ENCODE assay signal across 27 cellular contexts in the genomic region with DNA sequence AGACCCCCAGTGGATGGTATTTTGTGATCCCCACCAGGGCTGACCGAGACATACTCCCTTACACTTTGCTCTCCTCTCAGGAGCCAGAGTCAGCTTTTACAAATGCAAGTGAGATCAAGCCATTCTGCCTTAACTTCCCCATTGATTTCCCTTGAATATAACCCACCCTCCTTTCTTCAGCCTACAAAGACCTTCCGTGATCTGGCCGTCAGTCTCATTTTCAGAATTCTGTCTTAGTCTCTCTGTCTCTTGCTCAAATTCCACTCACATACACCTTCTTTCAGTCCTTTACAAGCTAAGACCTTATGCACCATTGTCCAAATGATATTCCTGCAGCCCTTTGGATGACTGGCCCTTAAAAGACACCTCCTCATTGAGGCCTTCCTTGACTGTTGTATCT. TPM values are rescaled to one million over a fixed set of nuclear protein-coding genes. Genes with fewer than 3 reads are reported as not detected.
DNase-seq lines count a peak whose midpoint lies in the region; ATAC-seq, FAIRE-seq and TF ChIP-seq lines count a peak whose summit lies in the region.
"Had no signal": no experiment of that assay in that cellular context is flagged by ENCODE, and none has a peak within 500 bp of the region (broad histone marks: within the 10 kb centered on the region; RNA-seq: fewer than 3 reads in every experiment).

No MANE protein-coding gene starts in this region.

- H3K36me3 Mint-ChIP-seq in activated naive CD4-positive, alpha-beta T cell treated with anti-CD3 and anti-CD28 coated beads, Interleukin-2, amount 50 U/mL, for 24 hours = no peaks in the 10 kb centered on the region
- H3K36me3 Mint-ChIP-seq in activated naive CD4-positive, alpha-beta T cell treated with anti-CD3 and anti-CD28 coated beads, Interleukin-2, amount 50 U/mL, for 72 hours = no peaks in the 10 kb centered on the region
- no peaks in the 10 kb centered on the region for H3K36me3 Mint-ChIP-seq in activated T-helper 1 cell treated with anti-CD3 and anti-CD28 coated beads, Interleukin-12 subunit alpha, Interleukin-12 subunit beta, Interleukin-2, Interleukin-4 antibody, amounts not matched to agents 30 ng/mL and 10 ng/mL and 1 ng/mL, durations not matched to agents 14 hours and 24 hours and 36 hours (ENCODE audit: low read depth)
- H3K36me3 Mint-ChIP-seq: CD14-positive monocyte; CD4-positive, alpha-beta memory T cell; CD4-positive, CD25-positive, alpha-beta regulatory T cell; CD8-positive, alpha-beta memory T cell had no signal

- no peak for FAIRE-seq in K562 (lab: Jason Lieb, UNC)
- FAIRE-seq: A204.1, GM12878, GM12892, GM18507 had no signal

- TF ChIP-seq RAD21 in K562 (CRISPR knock-in tag; conservative IDR thresholded peaks at IDR 0.05 in 1 of 2, IDR thresholded peaks at IDR 0.05 in 1 of 2) = no peak

- H3K4me1 ChIP-seq in HEK293 (ENCODE audit: control insufficient read depth, insufficient read depth, low read length) (no peaks in the 10 kb centered on the region), K562 (replicated peaks in 1 of 2; ENCODE audit: control insufficient read depth in 2 of 2, insufficient read depth in 2 of 2, low read length in 2 of 2) (0 out of 5 replicates have a peak, but pooled peaks cover 0 to 4% of the 10 kb centered on the region in 2 experiments)
- H3K4me1 ChIP-seq: BE2C had no signal

- H3K4me3 ChIP-seq in HEK293 (ENCODE audit: low read depth, low read length) (no peak overlapping the region), K562 (no peak overlapping the region)
- H3K4me3 ChIP-seq: BLaER1, GM12878 had no signal

- H3K4me2 ChIP-seq in K562 (ENCODE audit: insufficient read depth, low read length) = no peak overlapping the region
- H3K4me2 ChIP-seq: BLaER1 had no signal

- H3K79me2 ChIP-seq in K562 (ENCODE audit: control insufficient read depth, insufficient read depth, low read length) = no peaks in the 10 kb centered on the region

- no peak for TF ChIP-seq EP300 in K562 (IDR thresholded peaks at IDR 0.05; ENCODE audit: low read length)

- H3K9ac ChIP-seq in K562 (ENCODE audit: insufficient read depth in 1 of 2, low read depth in 2 of 2, low read length in 2 of 2) = no peak overlapping the region
- H3K9ac ChIP-seq: BLaER1 had no signal

- no peaks in the 10 kb centered on the region for H3K36me3 ChIP-seq in HEK293 (ENCODE audit: control insufficient read depth in 2 of 2, insufficient read depth in 1 of 2, low read length in 2 of 2)
- no peaks in the 10 kb centered on the region for H3K36me3 ChIP-seq in K562 (ENCODE audit: control insufficient read depth, insufficient read depth, low read length)
- H3K36me3 ChIP-seq: BE2C, BLaER1 had no signal

- intact Hi-C loops in K562 (cut with micrococcal nuclease) = loop anchor here (5.0 kb wide), 1 partner anchor 42 kb away; no protein-coding TSS in a partner anchor
- intact Hi-C loops in activated T-helper 1 cell treated with anti-CD3 and anti-CD28 coated beads, Interleukin-12 subunit alpha, Interleukin-12 subunit beta, Interleukin-2, Interleukin-4 antibody, amounts not matched to agents 30 ng/mL and 10 ng/mL and 1 ng/mL, durations not matched to agents 14 hours and 24 hours and 36 hours (cut with micrococcal nuclease) = no loop called here

- H3K27ac Mint-ChIP-seq in activated naive CD4-positive, alpha-beta T cell treated with anti-CD3 and anti-CD28 coated beads, Interleukin-2, amount 50 U/mL, for 24 hours = peak overlapping the region; percentile 0
- peak overlapping the region in 1 of 2 donors; percentile 11 for H3K27ac Mint-ChIP-seq in activated naive CD4-positive, alpha-beta T cell treated with anti-CD3 and anti-CD28 coated beads, Interleukin-2, amount 50 U/mL, for 72 hours
- no peak overlapping the region for H3K27ac Mint-ChIP-seq in activated T-helper 1 cell treated with anti-CD3 and anti-CD28 coated beads, Interleukin-12 subunit alpha, Interleukin-12 subunit beta, Interleukin-2, Interleukin-4 antibody, amounts not matched to agents 30 ng/mL and 10 ng/mL and 1 ng/mL, durations not matched to agents 14 hours and 24 hours and 36 hours
- H3K27ac Mint-ChIP-seq: CD4-positive, alpha-beta memory T cell; CD8-positive, alpha-beta memory T cell had no signal

- no peak overlapping the region for H2AFZ ChIP-seq in K562 (ENCODE audit: low read depth, low read length)

- peaks cover 17 to 54% of the 10 kb centered on the region in 2 experiments for H3K27me3 ChIP-seq in K562 (ENCODE audit: control insufficient read depth in 2 of 2, insufficient read depth in 2 of 2, low read length in 2 of 2)
- H3K27me3 ChIP-seq: BE2C, BLaER1 had no signal

- no peaks in the 10 kb centered on the region for H3K4me1 Mint-ChIP-seq in activated naive CD4-positive, alpha-beta T cell treated with anti-CD3 and anti-CD28 coated beads, Interleukin-2, amount 50 U/mL, for 24 hours
- H3K4me1 Mint-ChIP-seq in activated T-helper 1 cell treated with anti-CD3 and anti-CD28 coated beads, Interleukin-12 subunit alpha, Interleukin-12 subunit beta, Interleukin-2, Interleukin-4 antibody, amounts not matched to agents 30 ng/mL and 10 ng/mL and 1 ng/mL, durations not matched to agents 14 hours and 24 hours and 36 hours (ENCODE audit: low read depth) = no peaks in the 10 kb centered on the region
- H3K4me1 Mint-ChIP-seq: CD14-positive monocyte; CD8-positive, alpha-beta memory T cell had no signal

- DNase-seq in activated naive CD4-positive, alpha-beta T cell treated with anti-CD3 and anti-CD28 coated beads, Interleukin-2, amount 50 U/mL, for 72 hours (ENCODE audit: low spot score in 2 of 2) = no peak
- DNase-seq in K562 (ENCODE audit: extremely low read depth in 1 of 4, low spot score in 3 of 4) = no peak
- DNase-seq in activated T-helper 1 cell treated with anti-CD3 and anti-CD28 coated beads, Interleukin-12 subunit alpha, Interleukin-12 subunit beta, Interleukin-2, Interleukin-4 antibody, amounts not matched to agents 30 ng/mL and 10 ng/mL and 1 ng/mL, durations not matched to agents 14 hours and 24 hours and 36 hours (ENCODE audit: low spot score) = no peak
- DNase-seq: 8988T; ACHN; BE2C; C1 segment of cervical spinal cord; CD4-positive, alpha-beta memory T cell; CD4-positive, CD25-positive, alpha-beta regulatory T cell; CD8-positive, alpha-beta memory T cell; COR-L47; DMS 273 treated with DMSO at 0.1 percent for 48 hours; DMS153; DMS53; DMS79; DND-41; EL; GDM1 had no signal

- in situ Hi-C loops in K562 (cut with MboI) = no loop called here

- ATAC-seq in activated naive CD4-positive, alpha-beta T cell treated with anti-CD3 and anti-CD28 coated beads, Interleukin-2, amount 50 U/mL, for 72 hours = no peak
- ATAC-seq in K562 (no peak), GM21737 (IDR thresholded peaks at IDR 0.05; ENCODE audit: unreplicated experiment) (no peak)
- ATAC-seq: GM12878 had no signal

- H4K20me1 ChIP-seq in K562 (replicated peaks; ENCODE audit: control insufficient read depth, insufficient read depth, low read length) = no peaks in the 10 kb centered on the region
- H4K20me1 ChIP-seq: BLaER1 had no signal

- TF ChIP-seq CTCF in HEK293 (tag by site-specific recombination; IDR thresholded peaks at IDR 0.05) (no peak), K562 (IDR thresholded peaks at IDR 0.05 in 2 of 3, conservative IDR thresholded peaks at IDR 0.05 in 1 of 3; ENCODE audit: insufficient read depth in 2 of 3, low read depth in 1 of 3, low read length in 3 of 3) (no peak)

- H3K27ac ChIP-seq in HEK293 (ENCODE audit: extremely low read depth, low read depth, low read length) (no peak overlapping the region), K562 (ENCODE audit: extremely low read depth, low read depth, low read length) (no peak overlapping the region)
- H3K27ac ChIP-seq: BLaER1 had no signal

- H3K27me3 Mint-ChIP-seq in activated naive CD4-positive, alpha-beta T cell treated with anti-CD3 and anti-CD28 coated beads, Interleukin-2, amount 50 U/mL, for 24 hours = no peaks in the 10 kb centered on the region
- peaks cover 4% of the 10 kb centered on the region for H3K27me3 Mint-ChIP-seq in activated T-helper 1 cell treated with anti-CD3 and anti-CD28 coated beads, Interleukin-12 subunit alpha, Interleukin-12 subunit beta, Interleukin-2, Interleukin-4 antibody, amounts not matched to agents 30 ng/mL and 10 ng/mL and 1 ng/mL, durations not matched to agents 14 hours and 24 hours and 36 hours (ENCODE audit: insufficient read depth)
- H3K27me3 Mint-ChIP-seq: CD4-positive, alpha-beta memory T cell; CD4-positive, CD25-positive, alpha-beta regulatory T cell had no signal

- BruUV-seq in K562 (replicated peaks; lab: Mats Ljungman, UMichigan) = no TSS peak

- H3K9me1 ChIP-seq in K562 (ENCODE audit: control insufficient read depth, insufficient read depth, low read length) = no peaks in the 10 kb centered on the region

- no peak for TF ChIP-seq POLR2A in K562 (conservative IDR thresholded peaks at IDR 0.05)

- no peaks in the 10 kb centered on the region for H3K9me3 ChIP-seq in HEK293 (ENCODE audit: control insufficient read depth, insufficient read depth, low read depth, low read length)
- H3K9me3 ChIP-seq in K562 (replicated peaks; ENCODE audit: control insufficient read depth, insufficient read depth, low read depth, low read length) = no peaks in the 10 kb centered on the region
- H3K9me3 ChIP-seq: BE2C, BLaER1 had no signal

- POLR2A ChIA-PET in HEK293 (lab: Yijun Ruan, JAX) = no interaction called here
- POLR2A ChIA-PET in K562 (lab: Yijun Ruan, JAX) = no interaction called here

- H3K9me3 Mint-ChIP-seq in activated naive CD4-positive, alpha-beta T cell treated with anti-CD3 and anti-CD28 coated beads, Interleukin-2, amount 50 U/mL, for 24 hours = no peaks in the 10 kb centered on the region
- no peaks in the 10 kb centered on the region for H3K9me3 Mint-ChIP-seq in activated naive CD4-positive, alpha-beta T cell treated with anti-CD3 and anti-CD28 coated beads, Interleukin-2, amount 50 U/mL, for 72 hours
- no peaks in the 10 kb centered on the region for H3K9me3 Mint-ChIP-seq in activated T-helper 1 cell treated with anti-CD3 and anti-CD28 coated beads, Interleukin-12 subunit alpha, Interleukin-12 subunit beta, Interleukin-2, Interleukin-4 antibody, amounts not matched to agents 30 ng/mL and 10 ng/mL and 1 ng/mL, durations not matched to agents 14 hours and 24 hours and 36 hours
- H3K9me3 Mint-ChIP-seq: CD4-positive, alpha-beta memory T cell; CD8-positive, alpha-beta memory T cell had no signal

- WGBS in K562 (ENCODE audit: insufficient coverage, low coverage, missing lambda C conversion rate) = 3% methylated on average over 3 of the region's 3 CpGs

- CTCF ChIA-PET in HEK293 (lab: Yijun Ruan, JAX) (interaction anchor here (0.8 kb wide), 1 partner anchor 362 kb away, joined by 4 read pairs; no protein-coding TSS in a partner anchor), K562 (lab: Yijun Ruan, JAX; ENCODE audit: low intra/inter-chr PET ratio) (no interaction called here)

- H3K4me3 Mint-ChIP-seq in activated naive CD4-positive, alpha-beta T cell treated with anti-CD3 and anti-CD28 coated beads, Interleukin-2, amount 50 U/mL, for 24 hours = no peak overlapping the region
- H3K4me3 Mint-ChIP-seq in activated T-helper 1 cell treated with anti-CD3 and anti-CD28 coated beads, Interleukin-12 subunit alpha, Interleukin-12 subunit beta, Interleukin-2, Interleukin-4 antibody, amounts not matched to agents 30 ng/mL and 10 ng/mL and 1 ng/mL, durations not matched to agents 14 hours and 24 hours and 36 hours = no peak overlapping the region
- H3K4me3 Mint-ChIP-seq: CD14-positive monocyte; CD4-positive, alpha-beta memory T cell; CD4-positive, CD25-positive, alpha-beta regulatory T cell; CD8-positive, alpha-beta memory T cell had no signal

RNA-seq across cellular contexts. Expression of a gene that starts 39.0 kb away (rescaled TPM):
- total RNA-seq in activated naive CD4-positive, alpha-beta T cell treated with anti-CD3 and anti-CD28 coated beads, Interleukin-2, amount 50 U/mL, for 72 hours = 10 to 100 TPM; 10.7 to 23.1 TPM
- total RNA-seq in K562 (2011; cell fraction: chromatin; rRNA removed; ENCODE audit: low replicate concordance) = 2.0 and 2.1 TPM in 2 replicates
- total RNA-seq in K562 (2011; cell fraction: nucleolus; rRNA removed) = 0.79 and 1.0 TPM in 2 replicates
- total RNA-seq in K562 (2011; cell fraction: nucleoplasm; rRNA removed) = 1.1 and 1.7 TPM in 2 replicates
- total RNA-seq in K562 (2014; rRNA removed) (2.0 and 3.3 TPM in 2 replicates), K562 (2014; rRNA removed; fragmentation: Illumina TruSeq; extraction: Trizol) (3.2 TPM in 2 replicates), K562 (2015; rRNA removed; fragmentation: Illumina TruSeq; extraction: Trizol) (2.9 and 3.8 TPM in 2 replicates), K562 (2021) (5.5 and 6.3 TPM in 2 replicates)
- polyA plus RNA-seq in K562 (2011; rRNA removed) (0.70 and 1.5 TPM in 2 replicates), K562 (2014; fragmentation: Illumina TruSeq; extraction: Trizol) (4.7 and 5.1 TPM in 2 replicates), K562 (2014; fragmentation: Nextera tagmentation; extraction: Ambion mirVana) (1 to 10 TPM; 1.6 to 1.7 TPM), K562 (2014; rRNA removed) (2.9 and 3.1 TPM in 2 replicates)
- 0.80 and 2.0 TPM in 2 replicates for polyA plus RNA-seq in K562 (2011; cell fraction: cytosol; rRNA removed)
- polyA plus RNA-seq in K562 (2011; cell fraction: nucleus; rRNA removed) = 0.25 and 1.3 TPM in 2 replicates
- 4.1 and 5.0 TPM in 2 replicates for polyA plus RNA-seq in K562 (2012)
- 0.75 and 1.1 TPM in 2 replicates for polyA minus RNA-seq in K562 (2011; rRNA and poly(A)+ RNA removed)
- 1.5 and 2.0 TPM in 2 replicates for polyA minus RNA-seq in K562 (2011; cell fraction: cytosol; rRNA and poly(A)+ RNA removed)
- 0.67 and 0.81 TPM in 2 replicates for polyA minus RNA-seq in K562 (2011; cell fraction: nucleus; rRNA and poly(A)+ RNA removed)
- total RNA-seq in activated T-helper 1 cell treated with anti-CD3 and anti-CD28 coated beads, Interleukin-12 subunit alpha, Interleukin-12 subunit beta, Interleukin-2, Interleukin-4 antibody, amounts not matched to agents 30 ng/mL and 10 ng/mL and 1 ng/mL, durations not matched to agents 14 hours and 24 hours and 36 hours = 40.8 and 45.3 TPM in 2 replicates
